ENCODE assay signal across 26 cellular contexts in the genomic region with DNA sequence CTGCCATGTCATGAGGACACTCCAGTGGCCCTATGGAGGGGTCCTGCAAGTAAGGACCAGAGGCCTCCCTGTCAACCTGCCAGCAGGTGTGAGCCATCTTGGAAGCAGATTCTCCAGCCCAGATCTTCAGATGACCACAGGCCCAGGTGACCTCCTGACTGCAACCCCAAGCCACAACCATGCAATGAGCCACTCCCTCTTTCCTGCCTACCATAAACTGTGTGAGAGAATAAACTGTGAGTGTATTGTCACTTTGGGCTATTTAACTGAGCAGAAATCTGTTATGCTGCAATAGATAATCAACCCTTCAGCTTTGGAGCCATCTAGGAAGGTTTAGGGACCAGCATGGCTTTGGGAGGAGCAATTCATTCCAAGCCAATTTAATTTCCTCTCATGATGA. TPM values are rescaled to one million over a fixed set of nuclear protein-coding genes. Genes with fewer than 3 reads are reported as not detected.
DNase-seq lines count a peak whose midpoint lies in the region; ATAC-seq, FAIRE-seq and TF ChIP-seq lines count a peak whose summit lies in the region.
"Had no signal": no experiment of that assay in that cellular context is flagged by ENCODE, and none has a peak within 500 bp of the region (broad histone marks: within the 10 kb centered on the region; RNA-seq: fewer than 3 reads in every experiment).

No MANE protein-coding gene starts in this region.

- DNase-seq in T-helper 2 cell treated with Interferon-gamma antibody and Interleukin-4, amounts not matched to agents 5 μg/mL and 100 μg/mL, for 36 hours (ENCODE audit: low spot score): no peak
- no peak for DNase-seq in T-helper 2 cell
- DNase-seq in activated naive CD4-positive, alpha-beta T cell treated with anti-CD3 and anti-CD28 coated beads for 36 hours: no peak
- no peak for DNase-seq in activated naive CD4-positive, alpha-beta T cell treated with Interleukin-2 at 50 U/mL for 16 hours
- DNase-seq in GM12878 (ENCODE audit: low read depth, low spot score): no peak
- DNase-seq in stimulated activated naive B cell treated with anti-CD40 and anti-IgM and Interleukin-4, amounts not matched to agents 10 μg/mL and 1 μg/mL and 100 μg/mL, for 72 hours: no peak
- DNase-seq in NCI-H2029 (lab: John Stamatoyannopoulos, UW): no peak
- DNase-seq in stimulated activated CD4-positive, alpha-beta T cell treated with anti-CD3 and anti-CD28 coated beads, Interleukin-2, amount 100 ng/mL, for 24 hours: no peak
- DNase-seq: 8988T; Caco-2; CD4-positive, alpha-beta memory T cell; DMS 273 treated with DMSO at 0.1 percent for 48 hours; DMS79 treated with DMSO at 0.1 percent for 48 hours; GM23248; H9; KBM-7; MV-4-11; NCI-H1105 treated with DMSO at 0.1 percent for 48 hours; NCI-H2081; NCI-H2171 treated with DMSO at 0.1 percent for 48 hours; NCI-H524 treated with DMSO at 0.1 percent for 48 hours; NCI-H82; Peyer's patch had no signal

- CTCF ChIA-PET in activated naive CD4-positive, alpha-beta T cell treated with anti-CD3 and anti-CD28 coated beads for 36 hours (lab: Charles Lee): interaction anchor here (0.8 kb wide), 1 partner anchor 125 kb away, joined by 3 read pairs; no protein-coding TSS in a partner anchor
- CTCF ChIA-PET in GM12878 (lab: Yijun Ruan, JAX): no interaction called here

- H3K4me1 Mint-ChIP-seq in T-helper 2 cell treated with Interferon-gamma antibody and Interleukin-4, amounts not matched to agents 5 μg/mL and 100 μg/mL, for 36 hours (ENCODE audit: low read depth): peaks cover 49% of the 10 kb centered on the region
- H3K4me1 Mint-ChIP-seq in activated naive CD4-positive, alpha-beta T cell treated with anti-CD3 and anti-CD28 coated beads for 36 hours (ENCODE audit: low read depth): peaks cover 66% of the 10 kb centered on the region
- H3K4me1 Mint-ChIP-seq in stimulated activated naive B cell treated with anti-CD40 and anti-IgM and Interleukin-4, amounts not matched to agents 10 μg/mL and 1 μg/mL and 100 μg/mL, for 72 hours: peaks cover 36 to 70% of the 10 kb centered on the region in 2 donors

- no peak for FAIRE-seq in GM12878 (lab: Jason Lieb, UNC)
- FAIRE-seq: HepG2 had no signal

- no peaks in the 10 kb centered on the region for H4K20me1 ChIP-seq in GM12878 (ENCODE audit: control insufficient read depth, insufficient read depth)

- POLR2A ChIA-PET in GM12878 (lab: Charles Lee): no interaction called here

- TF ChIP-seq CTCF in GM12878 (IDR thresholded peaks at IDR 0.05 in 2 of 3, conservative IDR thresholded peaks at IDR 0.05 in 1 of 3; ENCODE audit: control insufficient read depth in 2 of 3, extremely low read depth in 1 of 3, insufficient read depth in 1 of 3, low read depth in 3 of 3, low read length in 3 of 3): no peak

- TF ChIP-seq POLR2A in GM12878 (IDR thresholded peaks at IDR 0.05; ENCODE audit: low read depth, low read length): no peak

- no peak for ATAC-seq in GM12878
- no peak for ATAC-seq in stimulated activated naive B cell treated with anti-CD40 and anti-IgM and Interleukin-4, amounts not matched to agents 10 μg/mL and 1 μg/mL and 100 μg/mL, for 72 hours (replicated peaks)
- ATAC-seq: HepG2 had no signal

- intact Hi-C loops in activated naive CD4-positive, alpha-beta T cell treated with anti-CD3 and anti-CD28 coated beads for 36 hours (cut with micrococcal nuclease): loop anchor here (5.0 kb wide), 1 partner anchor 603 kb away; no protein-coding TSS in a partner anchor
- intact Hi-C loops in GM12878 (cut with micrococcal nuclease; ENCODE audit: unreplicated experiment): loop anchor here (5.0 kb wide), 1 partner anchor 342 kb away; no protein-coding TSS in a partner anchor

- in situ Hi-C loops in GM12878 (cut with MboI): no loop called here

- TSS peak; percentile 81 for BruUV-seq in GM12878 (replicated peaks; lab: Mats Ljungman, UMichigan)

- H3K4me1 ChIP-seq in GM12878 (ENCODE audit: control insufficient read depth, insufficient read depth, low read length): peaks cover 14% of the 10 kb centered on the region

- RAD21 ChIA-PET in GM12878 (lab: Charles Lee; ENCODE audit: unreplicated experiment): no interaction called here

- H3K27ac ChIP-seq in GM12878 (ENCODE audit: control insufficient read depth, insufficient read depth): no peak overlapping the region
- H3K27ac ChIP-seq: BLaER1 treated with 17β-estradiol and CSF1 and Interleukin-3, amounts not matched to agents 10 nM and 100 nM; GM23248; HL-60; Peyer's patch had no signal

- TF ChIP-seq EP300 in GM12878 (IDR thresholded peaks at IDR 0.05; ENCODE audit: borderline replicate concordance in 1 of 2, control insufficient read depth in 1 of 2, low read depth in 2 of 2, low read length in 2 of 2): no peak

- peaks cover 8% of the 10 kb centered on the region for H3K36me3 Mint-ChIP-seq in T-helper 2 cell treated with Interferon-gamma antibody and Interleukin-4, amounts not matched to agents 5 μg/mL and 100 μg/mL, for 36 hours (ENCODE audit: low read depth)
- peaks cover 5% of the 10 kb centered on the region for H3K36me3 Mint-ChIP-seq in activated naive CD4-positive, alpha-beta T cell treated with anti-CD3 and anti-CD28 coated beads for 36 hours (ENCODE audit: low read depth)
- H3K36me3 Mint-ChIP-seq in stimulated activated naive B cell treated with anti-CD40 and anti-IgM and Interleukin-4, amounts not matched to agents 10 μg/mL and 1 μg/mL and 100 μg/mL, for 72 hours: peaks cover 0 to 6% of the 10 kb centered on the region in 2 donors
- H3K36me3 Mint-ChIP-seq: CD4-positive, alpha-beta memory T cell had no signal

- SMC1A ChIA-PET in GM12878 (lab: Charles Lee; ENCODE audit: uncharacterized antibody, unreplicated experiment): no interaction called here

- H3K4me2 ChIP-seq in GM12878 (ENCODE audit: control insufficient read depth, insufficient read depth): no peak overlapping the region
- H3K4me2 ChIP-seq: BLaER1 treated with 17β-estradiol and CSF1 and Interleukin-3, amounts not matched to agents 10 nM and 100 nM had no signal

- H3K9me3 Mint-ChIP-seq in T-helper 2 cell treated with Interferon-gamma antibody and Interleukin-4, amounts not matched to agents 5 μg/mL and 100 μg/mL, for 36 hours: peaks cover 8% of the 10 kb centered on the region
- peaks cover 15% of the 10 kb centered on the region for H3K9me3 Mint-ChIP-seq in activated naive CD4-positive, alpha-beta T cell treated with anti-CD3 and anti-CD28 coated beads for 36 hours
- H3K9me3 Mint-ChIP-seq in stimulated activated naive B cell treated with anti-CD40 and anti-IgM and Interleukin-4, amounts not matched to agents 10 μg/mL and 1 μg/mL and 100 μg/mL, for 72 hours: peaks cover 8 to 12% of the 10 kb centered on the region in 2 donors
- H3K9me3 Mint-ChIP-seq: CD4-positive, alpha-beta memory T cell; H9 had no signal

- H3K27me3 ChIP-seq in GM12878 (replicated peaks in 1 of 2; ENCODE audit: control insufficient read depth in 2 of 2, insufficient read depth in 2 of 2, low read length in 1 of 2): no peaks in the 10 kb centered on the region
- H3K27me3 ChIP-seq: BLaER1 treated with 17β-estradiol and CSF1 and Interleukin-3, amounts not matched to agents 10 nM and 100 nM; Peyer's patch had no signal

- no peak overlapping the region for H2AFZ ChIP-seq in GM12878 (ENCODE audit: control insufficient read depth, low read depth, low read length)
- H2AFZ ChIP-seq: GM23248 had no signal

- H3K79me2 ChIP-seq in GM12878 (ENCODE audit: control insufficient read depth, insufficient read depth, low read length): no peaks in the 10 kb centered on the region

- H3K9me3 ChIP-seq in GM12878 (replicated peaks; ENCODE audit: control insufficient read depth, insufficient read depth, low read length): peaks cover 2% of the 10 kb centered on the region; the same call in 2 of the 3 replicates
- H3K9me3 ChIP-seq: Caco-2, Peyer's patch had no signal

- no peak overlapping the region for H3K4me3 ChIP-seq in GM12878
- H3K4me3 ChIP-seq: BLaER1 treated with 17β-estradiol and CSF1 and Interleukin-3, amounts not matched to agents 10 nM and 100 nM; GM23248; Peyer's patch had no signal

- no peak overlapping the region for H3K9ac ChIP-seq in GM12878 (ENCODE audit: control insufficient read depth, insufficient read depth, low read length)
- H3K9ac ChIP-seq: BLaER1 treated with 17β-estradiol and CSF1 and Interleukin-3, amounts not matched to agents 10 nM and 100 nM; GM23248 had no signal

- TF ChIP-seq RAD21 in GM12878 (IDR thresholded peaks at IDR 0.05; ENCODE audit: insufficient read depth, low read depth, low read length): no peak

- H3K36me3 ChIP-seq in GM12878 (ENCODE audit: control insufficient read depth in 2 of 2, insufficient read depth in 2 of 2, low read length in 1 of 2): no peaks in the 10 kb centered on the region
- H3K36me3 ChIP-seq: BLaER1 treated with 17β-estradiol and CSF1 and Interleukin-3, amounts not matched to agents 10 nM and 100 nM; Peyer's patch had no signal

- no peak overlapping the region for H3K4me3 Mint-ChIP-seq in T-helper 2 cell treated with Interferon-gamma antibody and Interleukin-4, amounts not matched to agents 5 μg/mL and 100 μg/mL, for 36 hours
- no peak overlapping the region for H3K4me3 Mint-ChIP-seq in activated naive CD4-positive, alpha-beta T cell treated with anti-CD3 and anti-CD28 coated beads for 36 hours
- H3K4me3 Mint-ChIP-seq in stimulated activated naive B cell treated with anti-CD40 and anti-IgM and Interleukin-4, amounts not matched to agents 10 μg/mL and 1 μg/mL and 100 μg/mL, for 72 hours: no peak overlapping the region
- H3K4me3 Mint-ChIP-seq: H9 had no signal

- H3K27ac Mint-ChIP-seq in T-helper 2 cell treated with Interferon-gamma antibody and Interleukin-4, amounts not matched to agents 5 μg/mL and 100 μg/mL, for 36 hours: peak overlapping the region; percentile 26
- H3K27ac Mint-ChIP-seq in activated naive CD4-positive, alpha-beta T cell treated with anti-CD3 and anti-CD28 coated beads for 36 hours: peak overlapping the region; percentile 48
- H3K27ac Mint-ChIP-seq in stimulated activated naive B cell treated with anti-CD40 and anti-IgM and Interleukin-4, amounts not matched to agents 10 μg/mL and 1 μg/mL and 100 μg/mL, for 72 hours: peak overlapping the region; percentile 7
- H3K27ac Mint-ChIP-seq: H9 had no signal

- no peaks in the 10 kb centered on the region for H3K27me3 Mint-ChIP-seq in T-helper 2 cell treated with Interferon-gamma antibody and Interleukin-4, amounts not matched to agents 5 μg/mL and 100 μg/mL, for 36 hours (ENCODE audit: low read depth)
- H3K27me3 Mint-ChIP-seq in activated naive CD4-positive, alpha-beta T cell treated with anti-CD3 and anti-CD28 coated beads for 36 hours (ENCODE audit: low read depth): no peaks in the 10 kb centered on the region
- no peaks in the 10 kb centered on the region for H3K27me3 Mint-ChIP-seq in stimulated activated naive B cell treated with anti-CD40 and anti-IgM and Interleukin-4, amounts not matched to agents 10 μg/mL and 1 μg/mL and 100 μg/mL, for 72 hours
- H3K27me3 Mint-ChIP-seq: CD4-positive, alpha-beta memory T cell had no signal

RNA-seq across cellular contexts. Expression of a gene that starts 33.9 kb away (rescaled TPM):
- total RNA-seq in activated naive CD4-positive, alpha-beta T cell treated with anti-CD3 and anti-CD28 coated beads for 36 hours: 10 to 100 TPM; 15.1 to 15.2 TPM
- 19.3 and 19.4 TPM in 2 replicates for total RNA-seq in GM12878 (2013; cell fraction: nucleolus; rRNA removed)
- total RNA-seq in GM12878 (2014; rRNA removed): 3.7 and 4.1 TPM in 2 replicates
- 6.6 and 6.8 TPM in 2 replicates for total RNA-seq in GM12878 (2014; rRNA removed; fragmentation: Illumina TruSeq; extraction: Trizol)
- 6.3 and 6.9 TPM in 2 replicates for total RNA-seq in GM12878 (2021)
- polyA plus RNA-seq in GM12878 (2011; ENCODE audit: low read depth): 4.0 TPM
- 14.4 and 18.1 TPM in 2 replicates for polyA plus RNA-seq in GM12878 (2011; rRNA removed)
- polyA plus RNA-seq in GM12878 (2011; cell fraction: cytosol; rRNA removed): 4.8 and 6.7 TPM in 2 replicates
- 7.5 TPM in 2 replicates for polyA plus RNA-seq in GM12878 (2011; cell fraction: nucleus; rRNA removed)
- polyA plus RNA-seq in GM12878 (2012): 6.3 and 9.8 TPM in 2 replicates
- 8.8 and 9.3 TPM in 2 replicates for polyA plus RNA-seq in GM12878 (2014; fragmentation: Illumina TruSeq; extraction: Trizol)
- 1 to 10 TPM; 2.4 to 3.3 TPM for polyA plus RNA-seq in GM12878 (2014; fragmentation: Nextera tagmentation; extraction: Ambion mirVana)
- polyA plus RNA-seq in GM12878 (2014; rRNA removed): 3.8 and 4.4 TPM in 2 replicates
- 1 to 10 TPM; 1.2 to 1.3 TPM for polyA plus RNA-seq in GM12878 (2016; fragmentation: Nextera tagmentation; extraction: Ambion mirVana)
- 8.2 and 11.0 TPM in 2 replicates for polyA minus RNA-seq in GM12878 (2011; rRNA and poly(A)+ RNA removed)
- 4.9 and 5.8 TPM in 2 replicates for polyA minus RNA-seq in GM12878 (2011; cell fraction: cytosol; rRNA and poly(A)+ RNA removed)
- 7.7 and 9.3 TPM in 2 replicates for polyA minus RNA-seq in GM12878 (2011; cell fraction: nucleus; rRNA and poly(A)+ RNA removed)
